In genomic region chr22:32501797-32502290, GRCh38 we compare ENCODE assay signal across 17 cellular contexts. TPM values are rescaled to one million over a fixed set of nuclear protein-coding genes. Genes with fewer than 3 reads are reported as not detected.
"Had no signal": no experiment of that assay in that cellular context is flagged by ENCODE, and none has a peak within 500 bp of the region (broad histone marks: within the 10 kb centered on the region; RNA-seq: fewer than 3 reads in every experiment).

No MANE protein-coding gene starts in this region.

- H3K4me1 Mint-ChIP-seq: activated T-helper 17 cell treated with anti-CD3 and anti-CD28 coated beads, Interleukin-2, amount 50 U/mL, for 72 hours; memory B cell had no signal

- H3K9me3 Mint-ChIP-seq: activated naive CD4-positive, alpha-beta T cell treated with anti-CD3 and anti-CD28 coated beads for 36 hours; activated T-helper 17 cell treated with anti-CD3 and anti-CD28 coated beads, Interleukin-2, amount 50 U/mL, for 72 hours; effector memory CD8-positive, alpha-beta T cell; memory B cell; neural crest cell had no signal

- ATAC-seq: activated T-helper 17 cell treated with anti-CD3 and anti-CD28 coated beads, Interleukin-2, amount 50 U/mL, for 72 hours; effector memory CD8-positive, alpha-beta T cell; foreskin keratinocyte had no signal

- H3K4me1 ChIP-seq: foreskin keratinocyte, parathyroid adenoma, right atrium auricular region, thyroid gland had no signal

- H3K9ac ChIP-seq: parathyroid adenoma had no signal

- H3K27me3 ChIP-seq: foreskin keratinocyte, right atrium auricular region, thyroid gland had no signal

- H3K27ac Mint-ChIP-seq: activated naive CD4-positive, alpha-beta T cell treated with anti-CD3 and anti-CD28 coated beads for 36 hours; activated T-helper 17 cell treated with anti-CD3 and anti-CD28 coated beads, Interleukin-2, amount 50 U/mL, for 72 hours; effector memory CD8-positive, alpha-beta T cell; memory B cell had no signal

- H3K9me3 ChIP-seq: right atrium auricular region, thyroid gland had no signal

- H2AFZ ChIP-seq: parathyroid adenoma had no signal

- DNase-seq: activated CD4-positive, alpha-beta T cell treated with anti-CD3 and anti-CD28 coated beads for 4 hours; activated CD8-positive, alpha-beta memory T cell treated with anti-CD3 and anti-CD28 coated beads for 24 hours; activated naive CD4-positive, alpha-beta T cell treated with anti-CD3 and anti-CD28 coated beads for 36 hours; activated T-cell treated with anti-CD3 and anti-CD28 coated beads for 4 hours; caudate nucleus; cortex of kidney; effector memory CD8-positive, alpha-beta T cell; foreskin keratinocyte; head of caudate nucleus; small intestine; T-helper 1 cell; thyroid gland had no signal

- H3K4me3 ChIP-seq: right atrium auricular region, thyroid gland had no signal

- H3K27ac ChIP-seq: foreskin keratinocyte, parathyroid adenoma, right atrium auricular region, thyroid gland had no signal

- H3K27me3 Mint-ChIP-seq: activated T-helper 17 cell treated with anti-CD3 and anti-CD28 coated beads, Interleukin-2, amount 50 U/mL, for 72 hours; effector memory CD8-positive, alpha-beta T cell; memory B cell had no signal

- H3K4me3 Mint-ChIP-seq: activated naive CD4-positive, alpha-beta T cell treated with anti-CD3 and anti-CD28 coated beads for 36 hours; activated T-helper 17 cell treated with anti-CD3 and anti-CD28 coated beads, Interleukin-2, amount 50 U/mL, for 72 hours; effector memory CD8-positive, alpha-beta T cell; memory B cell; neural crest cell had no signal

- H3K79me2 ChIP-seq: parathyroid adenoma had no signal

RNA-seq across cellular contexts. Expression of gene BPIFC, which starts 37.6 kb away (rescaled TPM):
- total RNA-seq: activated naive CD4-positive, alpha-beta T cell treated with anti-CD3 and anti-CD28 coated beads for 36 hours; activated T-helper 17 cell treated with anti-CD3 and anti-CD28 coated beads, Interleukin-2, amount 50 U/mL, for 72 hours; neural crest cell; right atrium auricular region; thyroid gland had no signal
- polyA plus RNA-seq: small intestine had no signal
